Comparison of ENCODE assay signal across 8 cellular contexts in genomic region chr19:6737873-6738725, GRCh38. TPM values are rescaled to one million over a fixed set of nuclear protein-coding genes. Genes with fewer than 3 reads are reported as not detected.
DNase-seq lines count a peak whose midpoint lies in the region; ATAC-seq and TF ChIP-seq lines count a peak whose summit lies in the region.

No MANE protein-coding gene starts in this region.

- H3K4me3 ChIP-seq in left ventricle myocardium inferior: peak overlapping the region; percentile 93

- H3K27ac ChIP-seq in adipose tissue (ENCODE audit: low read depth, low read length): peak overlapping the region; percentile 25
- H3K27ac ChIP-seq in left ventricle myocardium inferior (replicated peaks): peak overlapping the region; percentile 97

- peaks cover 12% of the 10 kb centered on the region for H3K36me3 ChIP-seq in left ventricle myocardium inferior

- WGBS in adipose tissue, 3 donors: 7 to 16% (median 10%) methylated on average over 11 of the region's 11 CpGs

- peak; percentile 74 for TF ChIP-seq CTCF in left ventricle myocardium inferior (IDR thresholded peaks at IDR 0.05; ENCODE audit: borderline replicate concordance)

- ATAC-seq in HG02970 (IDR thresholded peaks at IDR 0.05; ENCODE audit: low FRiP score, unreplicated experiment): no peak

- DNase-seq in NCI-H1105 treated with DMSO at 0.1 percent for 48 hours (lab: John Stamatoyannopoulos, UW) (peak; percentile 13), NCI-H1105 (lab: John Stamatoyannopoulos, UW) (no peak), LoVo (ENCODE audit: low spot score) (peak; percentile 83), T follicular helper cell (ENCODE audit: low read depth) (peak; percentile 65), left ventricle myocardium inferior (peak; percentile 93), putamen (ENCODE audit: low spot score) (peak; percentile 100)

- no peaks in the 10 kb centered on the region for H3K9me3 ChIP-seq in left ventricle myocardium inferior (replicated peaks)

- H3K4me1 ChIP-seq in left ventricle myocardium inferior: peaks cover 75% of the 10 kb centered on the region

- H3K27me3 ChIP-seq in left ventricle myocardium inferior (ENCODE audit: low read depth): no peaks in the 10 kb centered on the region

- intact Hi-C loops in left ventricle myocardium inferior (cut with micrococcal nuclease): no loop called here

RNA-seq across cellular contexts. Expression of gene GPR108, which starts 0.7 kb away (rescaled TPM):
- 10 to 100 TPM; 52.4 to 76.6 (median 66.4) TPM for polyA plus RNA-seq in adipose tissue
- 22.4 TPM for total RNA-seq in left ventricle myocardium inferior

RNA-seq across cellular contexts. Expression of gene TRIP10, which starts 1.4 kb away (rescaled TPM):
- polyA plus RNA-seq in adipose tissue: 100 to 1,000 TPM in 2 of 3 donors, 10 to 100 TPM in 1; 28.6 to 149 (median 112) TPM
- 133 TPM for total RNA-seq in left ventricle myocardium inferior

RNA-seq across cellular contexts. Expression of gene C3, which starts 17.6 kb away (rescaled TPM):
- 100 to 1,000 TPM; 538 to 982 (median 581) TPM for polyA plus RNA-seq in adipose tissue
- 133 TPM for total RNA-seq in left ventricle myocardium inferior

RNA-seq across cellular contexts. Expression of gene SH2D3A, which starts 29.1 kb away (rescaled TPM):
- 10 to 100 TPM in 1 of 3 donors, 1 to 10 TPM in 1, under 1 TPM in 1; 0.45 to 14.4 (median 2.1) TPM for polyA plus RNA-seq in adipose tissue
- 0.14 TPM for total RNA-seq in left ventricle myocardium inferior

RNA-seq across cellular contexts. Expression of gene VAV1, which starts 34.4 kb away (rescaled TPM):
- polyA plus RNA-seq in adipose tissue: 1 to 10 TPM; 1.2 to 6.3 (median 6.0) TPM
- total RNA-seq in left ventricle myocardium inferior: 1.8 TPM
